ENCODE assay signal across 12 cellular contexts in the genomic region with DNA sequence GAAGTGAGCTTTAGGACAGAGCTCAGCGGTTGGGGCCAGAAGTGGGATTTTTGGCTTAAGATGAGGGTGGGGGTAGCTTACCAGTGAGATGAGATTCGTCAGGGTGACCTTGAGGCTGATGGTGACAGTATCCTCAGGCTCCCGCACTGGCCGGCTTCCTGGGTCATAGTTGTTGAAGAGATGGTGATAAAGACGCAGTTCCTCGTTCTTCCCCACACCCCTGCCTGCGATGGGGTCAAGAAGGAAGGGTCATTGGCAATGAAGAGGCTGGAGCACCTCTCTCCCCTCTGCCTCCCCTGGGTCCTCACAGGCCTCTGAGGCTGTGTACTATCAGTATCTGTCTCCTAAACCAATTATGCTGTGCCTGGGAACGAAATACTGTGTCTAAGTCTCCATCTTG. TPM values are rescaled to one million over a fixed set of nuclear protein-coding genes. Genes with fewer than 3 reads are reported as not detected.
A peak's percentile ranks its signal among the peaks of the same experiment; 100 is the strongest.
DNase-seq lines count a peak whose midpoint lies in the region; ATAC-seq and TF ChIP-seq lines count a peak whose summit lies in the region.
"Had no signal": no experiment of that assay in that cellular context is flagged by ENCODE, and none has a peak within 500 bp of the region (broad histone marks: within the 10 kb centered on the region; RNA-seq: fewer than 3 reads in every experiment).

No MANE protein-coding gene starts in this region.

- peaks cover 0 to 3% of the 10 kb centered on the region in 2 donors for H3K4me1 ChIP-seq in breast epithelium

- no peaks in the 10 kb centered on the region for H3K27me3 ChIP-seq in breast epithelium

- TF ChIP-seq CTCF in breast epithelium (IDR thresholded peaks at IDR 0.05) (no peak), MCF 10A (IDR thresholded peaks at IDR 0.05; ENCODE audit: unreplicated experiment) (no peak)
- no peak for TF ChIP-seq CTCF in activated CD8-positive, alpha-beta T cell treated with anti-CD3 and anti-CD28 coated beads for 36 hours (IDR thresholded peaks at IDR 0.05)

- H3K9me3 Mint-ChIP-seq in MCF 10A (ENCODE audit: unreplicated experiment) (no peaks in the 10 kb centered on the region), immature natural killer cell (no peaks in the 10 kb centered on the region)
- no peaks in the 10 kb centered on the region for H3K9me3 Mint-ChIP-seq in activated CD8-positive, alpha-beta T cell treated with anti-CD3 and anti-CD28 coated beads for 36 hours
- no peaks in the 10 kb centered on the region for H3K9me3 Mint-ChIP-seq in T-helper 2 cell treated with Interferon-gamma antibody and Interleukin-4, amounts not matched to agents 5 μg/mL and 100 μg/mL, for 36 hours

- intact Hi-C loops in breast epithelium (cut with DNase I; ENCODE audit: low total_unique reads) (loop anchor here (10.0 kb wide), 1 partner anchor 82 kb away; the partner anchor contains the start of gene CAMTA2), MCF 10A (cut with micrococcal nuclease) (loop anchor here (5.0 to 10.0 kb wide), 2 partner anchors 335 to 1532 kb away; partner anchors contain the start of gene AIPL1)
- intact Hi-C loops in activated CD8-positive, alpha-beta T cell treated with anti-CD3 and anti-CD28 coated beads for 36 hours (cut with micrococcal nuclease), result loop anchor here (10.0 kb wide), 1 partner anchor 162 kb away; no protein-coding TSS in a partner anchor

- H3K27ac Mint-ChIP-seq in MCF 10A (ENCODE audit: low read depth, unreplicated experiment), result no peak overlapping the region
- peak overlapping the region; percentile 75 for H3K27ac Mint-ChIP-seq in activated CD8-positive, alpha-beta T cell treated with anti-CD3 and anti-CD28 coated beads for 36 hours
- H3K27ac Mint-ChIP-seq in immature natural killer cell, result peak overlapping the region; percentile 88 to 100 (median 94)
- no peak overlapping the region for H3K27ac Mint-ChIP-seq in T-helper 2 cell treated with Interferon-gamma antibody and Interleukin-4, amounts not matched to agents 5 μg/mL and 100 μg/mL, for 36 hours

- no peak for TF ChIP-seq POLR2A in breast epithelium (IDR thresholded peaks at IDR 0.05)

- H3K27me3 Mint-ChIP-seq in MCF 10A (ENCODE audit: insufficient read depth, unreplicated experiment) (no peaks in the 10 kb centered on the region), immature natural killer cell (ENCODE audit: low read depth in 3 of 3) (peaks cover 20 to 35% (median 24%) of the 10 kb centered on the region in 3 donors)
- H3K27me3 Mint-ChIP-seq in activated CD8-positive, alpha-beta T cell treated with anti-CD3 and anti-CD28 coated beads for 36 hours, result no peaks in the 10 kb centered on the region
- peaks cover 3% of the 10 kb centered on the region for H3K27me3 Mint-ChIP-seq in T-helper 2 cell treated with Interferon-gamma antibody and Interleukin-4, amounts not matched to agents 5 μg/mL and 100 μg/mL, for 36 hours (ENCODE audit: low read depth)

- H3K36me3 Mint-ChIP-seq in MCF 10A (ENCODE audit: insufficient read depth, unreplicated experiment) (peaks cover 47% of the 10 kb centered on the region), immature natural killer cell (no peaks in the 10 kb centered on the region)
- H3K36me3 Mint-ChIP-seq in activated CD8-positive, alpha-beta T cell treated with anti-CD3 and anti-CD28 coated beads for 36 hours (ENCODE audit: low read depth), result peaks cover 14% of the 10 kb centered on the region
- no peaks in the 10 kb centered on the region for H3K36me3 Mint-ChIP-seq in T-helper 2 cell treated with Interferon-gamma antibody and Interleukin-4, amounts not matched to agents 5 μg/mL and 100 μg/mL, for 36 hours (ENCODE audit: low read depth)

- no peak overlapping the region for H3K4me3 ChIP-seq in breast epithelium

- CTCF ChIA-PET in MCF 10A (lab: Yijun Ruan, JAX), result interaction anchor here (0.6 to 4.2 kb wide), 13 partner anchors 13 to 193 kb away, joined by 3 to 38 read pairs (median 3); partner anchors contain the start of gene MED11
- CTCF ChIA-PET in activated CD8-positive, alpha-beta T cell treated with anti-CD3 and anti-CD28 coated beads for 36 hours (lab: Charles Lee), result interaction anchor here (0.8 to 2.4 kb wide), 16 partner anchors 12 to 336 kb away, joined by 3 to 19 read pairs (median 4); partner anchors contain the start of genes PSMB6, RNF167, SLC25A11 and SPAG7

- BruUV-seq in MCF 10A (replicated peaks; lab: Mats Ljungman, UMichigan), result no TSS peak

- DNase-seq in breast epithelium (ENCODE audit: low spot score in 2 of 2), result no peak
- no peak for DNase-seq in MCF 10A (ENCODE audit: unreplicated experiment)
- no peak for DNase-seq in activated CD8-positive, alpha-beta T cell treated with anti-CD3 and anti-CD28 coated beads for 36 hours
- peak in 2 of 3 donors; percentile 12 to 20 for DNase-seq in immature natural killer cell
- DNase-seq in T-helper 2 cell treated with Interferon-gamma antibody and Interleukin-4, amounts not matched to agents 5 μg/mL and 100 μg/mL, for 36 hours (ENCODE audit: low spot score), result no peak
- DNase-seq in AG20443 (ENCODE audit: low spot score), result no peak
- DNase-seq: activated CD4-positive, CD25-positive, alpha-beta regulatory T cell treated with anti-CD3 and anti-CD28 coated beads, Interleukin-2, amount 50 U/mL, for 72 hours; GDM1; NCI-H2171 had no signal

- no peaks in the 10 kb centered on the region for H3K36me3 ChIP-seq in breast epithelium

- H3K27ac ChIP-seq in breast epithelium, result peak overlapping the region; percentile 52 to 67
- H3K27ac ChIP-seq in temporal lobe (ENCODE audit: low read depth, low read length), result peak overlapping the region; percentile 73

- H3K4me3 Mint-ChIP-seq in MCF 10A (ENCODE audit: unreplicated experiment) (no peak overlapping the region), immature natural killer cell (peak overlapping the region; percentile 83 to 92 (median 86))
- H3K4me3 Mint-ChIP-seq in activated CD8-positive, alpha-beta T cell treated with anti-CD3 and anti-CD28 coated beads for 36 hours, result no peak overlapping the region
- H3K4me3 Mint-ChIP-seq in T-helper 2 cell treated with Interferon-gamma antibody and Interleukin-4, amounts not matched to agents 5 μg/mL and 100 μg/mL, for 36 hours, result no peak overlapping the region

- H3K4me1 Mint-ChIP-seq in MCF 10A (ENCODE audit: insufficient read depth, unreplicated experiment) (peaks cover 17% of the 10 kb centered on the region), immature natural killer cell (peaks cover 38 to 45% of the 10 kb centered on the region in 2 donors)
- H3K4me1 Mint-ChIP-seq in activated CD8-positive, alpha-beta T cell treated with anti-CD3 and anti-CD28 coated beads for 36 hours (ENCODE audit: low read depth), result peaks cover 34% of the 10 kb centered on the region
- H3K4me1 Mint-ChIP-seq in T-helper 2 cell treated with Interferon-gamma antibody and Interleukin-4, amounts not matched to agents 5 μg/mL and 100 μg/mL, for 36 hours (ENCODE audit: low read depth), result peaks cover 24% of the 10 kb centered on the region

- ATAC-seq in activated CD8-positive, alpha-beta T cell treated with anti-CD3 and anti-CD28 coated beads for 36 hours, result no peak
- ATAC-seq in HG03469 (IDR thresholded peaks at IDR 0.05; ENCODE audit: unreplicated experiment), result no peak

- H3K9me3 ChIP-seq in breast epithelium, result no peaks in the 10 kb centered on the region
- H3K9me3 ChIP-seq: upper lobe of left lung had no signal

- POLR2A ChIA-PET in MCF 10A (lab: Yijun Ruan, JAX), result interaction anchor here (0.8 to 4.5 kb wide), 4 partner anchors 38 to 163 kb away, joined by 3 to 25 read pairs (median 6); partner anchors contain the start of genes CXCL16, GLTPD2, PFN1 and RNF167
- POLR2A ChIA-PET in activated CD8-positive, alpha-beta T cell treated with anti-CD3 and anti-CD28 coated beads for 36 hours (lab: Charles Lee), result interaction anchor here (1.1 to 5.8 kb wide), 4 partner anchors 20 to 45 kb away, joined by 3 to 41 read pairs (median 6); partner anchors contain the start of genes PFN1, RNF167 and SLC25A11

RNA-seq across cellular contexts. Expression of gene CHRNE, which starts 0.4 kb away (rescaled TPM):
- 1 to 10 TPM in 1 of 3 donors, under 1 TPM in 2; 0.16 to 2.0 (median 0.73) TPM for total RNA-seq in breast epithelium
- not detected in 2 replicates for total RNA-seq in MCF 10A (2022)
- total RNA-seq in activated CD8-positive, alpha-beta T cell treated with anti-CD3 and anti-CD28 coated beads for 36 hours, result under 1 TPM; 0.45 to 0.78 TPM
- 1 to 10 TPM; 2.7 to 4.9 (median 3.9) TPM for polyA plus RNA-seq in immature natural killer cell
- 0.25 TPM for total RNA-seq in temporal lobe

RNA-seq across cellular contexts. Expression of gene C17orf107, which starts 3.2 kb away (rescaled TPM):
- 10 to 100 TPM in 1 of 3 donors, 1 to 10 TPM in 1, not detected in 1; 3.9 to 10.5 TPM for total RNA-seq in breast epithelium
- 3.6 and 4.3 TPM in 2 replicates for total RNA-seq in MCF 10A (2022)
- total RNA-seq in activated CD8-positive, alpha-beta T cell treated with anti-CD3 and anti-CD28 coated beads for 36 hours, result 1 to 10 TPM; 3.0 to 3.6 TPM
- 1 to 10 TPM in 2 of 3 donors, under 1 TPM in 1; 0.22 to 1.7 (median 1.3) TPM for polyA plus RNA-seq in immature natural killer cell
- 3.7 TPM for total RNA-seq in temporal lobe

RNA-seq across cellular contexts. Expression of gene GP1BA, which starts 29.5 kb away (rescaled TPM):
- total RNA-seq in breast epithelium (not detected), MCF 10A (2022) (not detected in 2 replicates), temporal lobe (not detected)
- not detected for total RNA-seq in activated CD8-positive, alpha-beta T cell treated with anti-CD3 and anti-CD28 coated beads for 36 hours
- 1 to 10 TPM in 1 of 3 donors, under 1 TPM in 1, not detected in 1; 0.38 to 1.3 TPM for polyA plus RNA-seq in immature natural killer cell

RNA-seq across cellular contexts. Expression of gene SLC25A11, which starts 37.3 kb away (rescaled TPM):
- total RNA-seq in breast epithelium, result 10 to 100 TPM; 38.8 to 48.5 (median 42.6) TPM
- 46.8 and 54.5 TPM in 2 replicates for total RNA-seq in MCF 10A (2022)
- total RNA-seq in activated CD8-positive, alpha-beta T cell treated with anti-CD3 and anti-CD28 coated beads for 36 hours, result 10 to 100 TPM; 80.8 to 87.0 TPM
- 100 to 1,000 TPM; 139 to 196 (median 139) TPM for polyA plus RNA-seq in immature natural killer cell
- total RNA-seq in temporal lobe, result 41.8 TPM

RNA-seq across cellular contexts. Expression of gene RNF167, which starts 37.5 kb away (rescaled TPM):
- total RNA-seq in breast epithelium (10 to 100 TPM; 38.3 to 49.0 (median 38.7) TPM), MCF 10A (2022) (100.0 and 109 TPM in 2 replicates), temporal lobe (12.8 TPM)
- total RNA-seq in activated CD8-positive, alpha-beta T cell treated with anti-CD3 and anti-CD28 coated beads for 36 hours, result 100 to 1,000 TPM; 144 to 152 TPM
- polyA plus RNA-seq in immature natural killer cell, result 10 to 100 TPM; 62.3 to 78.2 (median 73.1) TPM

Comparison
In these comparisons a context has a peak if more than half of its experiments do, and no peak if none do; other contexts are left out.
1. DNase-seq: peak in immature natural killer cell (2 of 3); none in breast epithelium (0 of 2), MCF 10A (single experiment), activated CD8-positive, alpha-beta T cell treated with anti-CD3 and anti-CD28 coated beads for 36 hours (single experiment), T-helper 2 cell treated with Interferon-gamma antibody and Interleukin-4, amounts not matched to agents 5 μg/mL and 100 μg/mL, for 36 hours (single experiment) and AG20443 (single experiment).
2. H3K27ac Mint-ChIP-seq: peak in activated CD8-positive, alpha-beta T cell treated with anti-CD3 and anti-CD28 coated beads for 36 hours (single experiment) and immature natural killer cell (6 of 6); none in MCF 10A (single experiment) and T-helper 2 cell treated with Interferon-gamma antibody and Interleukin-4, amounts not matched to agents 5 μg/mL and 100 μg/mL, for 36 hours (single experiment).
3. H3K4me3 Mint-ChIP-seq: peak in immature natural killer cell (5 of 5); none in MCF 10A (single experiment), activated CD8-positive, alpha-beta T cell treated with anti-CD3 and anti-CD28 coated beads for 36 hours (single experiment) and T-helper 2 cell treated with Interferon-gamma antibody and Interleukin-4, amounts not matched to agents 5 μg/mL and 100 μg/mL, for 36 hours (single experiment).